ENCODE assay signal across 1 cellular context in genomic region chr21:35838350-35838749, GRCh38.
TF ChIP-seq lines count a peak whose summit lies in the region.

No MANE protein-coding gene starts in this region.

TF ChIP-seq in IMR-90, 13 proteins besides CTCF, POLR2A, EP300 and RAD21 (continued from another document):
- TF ChIP-seq ELK1 (IDR thresholded peaks at IDR 0.05; ENCODE audit: borderline replicate concordance, low read depth, low read length) = no peak
- TF ChIP-seq NFE2L2 (IDR thresholded peaks at IDR 0.05; ENCODE audit: low read depth, low read length) = no peak
- TF ChIP-seq, protein P1, sequence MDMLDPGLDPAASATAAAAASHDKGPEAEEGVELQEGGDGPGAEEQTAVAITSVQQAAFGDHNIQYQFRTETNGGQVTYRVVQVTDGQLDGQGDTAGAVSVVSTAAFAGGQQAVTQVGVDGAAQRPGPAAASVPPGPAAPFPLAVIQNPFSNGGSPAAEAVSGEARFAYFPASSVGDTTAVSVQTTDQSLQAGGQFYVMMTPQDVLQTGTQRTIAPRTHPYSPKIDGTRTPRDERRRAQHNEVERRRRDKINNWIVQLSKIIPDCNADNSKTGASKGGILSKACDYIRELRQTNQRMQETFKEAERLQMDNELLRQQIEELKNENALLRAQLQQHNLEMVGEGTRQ (IDR thresholded peaks at IDR 0.05; ENCODE audit: low read depth, low read length) = no peak
- no peak for TF ChIP-seq SMC3 (IDR thresholded peaks at IDR 0.05; ENCODE audit: low read depth, low read length)
TF ChIP-seq in IMR-90: peak in this region for 0.
